In genomic region chr17:80270104-80270503, GRCh38 we compare ENCODE assay signal across 1 cellular context.
TF ChIP-seq lines count a peak whose summit lies in the region.

No MANE protein-coding gene starts in this region.

TF ChIP-seq in HepG2, 621 proteins besides CTCF, POLR2A, EP300 and RAD21:
- no peak for TF ChIP-seq KLF16 (CRISPR knock-in tag; IDR thresholded peaks at IDR 0.05)
- TF ChIP-seq ZNF660 (CRISPR knock-in tag; IDR thresholded peaks at IDR 0.05; ENCODE audit: borderline replicate concordance, low read depth) = no peak
- no peak for TF ChIP-seq SMAD3 (CRISPR knock-in tag; IDR thresholded peaks at IDR 0.05)
- TF ChIP-seq UBTF (CRISPR knock-in tag; IDR thresholded peaks at IDR 0.05) = 0 out of 2 replicates have a peak, but pooled peaks have one; percentile 3
- peak; percentile 82 for TF ChIP-seq AGO2 (optimal IDR thresholded peaks at IDR 0.05; ENCODE audit: low read depth, low read length)
- TF ChIP-seq NFE2L1 (CRISPR knock-in tag; IDR thresholded peaks at IDR 0.05; ENCODE audit: borderline replicate concordance) = no peak
- no peak for TF ChIP-seq IRX3 (CRISPR knock-in tag; IDR thresholded peaks at IDR 0.05; ENCODE audit: borderline replicate concordance, low read depth)
- no peak for TF ChIP-seq HOXA5 (CRISPR knock-in tag; IDR thresholded peaks at IDR 0.05)
- TF ChIP-seq AKAP8 (CRISPR knock-in tag; IDR thresholded peaks at IDR 0.05) = no peak
- TF ChIP-seq PAF1 (CRISPR knock-in tag; IDR thresholded peaks at IDR 0.05) = 0 out of 2 replicates have a peak, but pooled peaks have one; percentile 36
- no peak for TF ChIP-seq ZNF136 (CRISPR knock-in tag; IDR thresholded peaks at IDR 0.05; ENCODE audit: low read depth)
- TF ChIP-seq ZNF10 (CRISPR knock-in tag; IDR thresholded peaks at IDR 0.05; ENCODE audit: borderline replicate concordance, low read depth) = no peak
- no peak for TF ChIP-seq NFATC3 (CRISPR knock-in tag; IDR thresholded peaks at IDR 0.05)
- TF ChIP-seq, protein P1, sequence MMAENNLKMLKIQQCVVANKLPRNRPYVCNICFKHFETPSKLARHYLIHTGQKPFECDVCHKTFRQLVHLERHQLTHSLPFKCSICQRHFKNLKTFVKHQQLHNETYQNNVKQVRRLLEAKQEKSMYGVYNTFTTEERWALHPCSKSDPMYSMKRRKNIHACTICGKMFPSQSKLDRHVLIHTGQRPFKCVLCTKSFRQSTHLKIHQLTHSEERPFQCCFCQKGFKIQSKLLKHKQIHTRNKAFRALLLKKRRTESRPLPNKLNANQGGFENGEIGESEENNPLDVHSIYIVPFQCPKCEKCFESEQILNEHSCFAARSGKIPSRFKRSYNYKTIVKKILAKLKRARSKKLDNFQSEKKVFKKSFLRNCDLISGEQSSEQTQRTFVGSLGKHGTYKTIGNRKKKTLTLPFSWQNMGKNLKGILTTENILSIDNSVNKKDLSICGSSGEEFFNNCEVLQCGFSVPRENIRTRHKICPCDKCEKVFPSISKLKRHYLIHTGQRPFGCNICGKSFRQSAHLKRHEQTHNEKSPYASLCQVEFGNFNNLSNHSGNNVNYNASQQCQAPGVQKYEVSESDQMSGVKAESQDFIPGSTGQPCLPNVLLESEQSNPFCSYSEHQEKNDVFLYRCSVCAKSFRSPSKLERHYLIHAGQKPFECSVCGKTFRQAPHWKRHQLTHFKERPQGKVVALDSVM (CRISPR knock-in tag; IDR thresholded peaks at IDR 0.05) = peak; percentile 57
- no peak for TF ChIP-seq MAF1 (CRISPR knock-in tag; IDR thresholded peaks at IDR 0.05; ENCODE audit: borderline replicate concordance)
- TF ChIP-seq MAFK (conservative IDR thresholded peaks at IDR 0.05 in 1 of 2, IDR thresholded peaks at IDR 0.05 in 1 of 2; ENCODE audit: low read length in 2 of 2) = 0 out of 4 replicates have a peak, but pooled peaks of 1 of the 2 experiments have one; percentile 2
- no peak for TF ChIP-seq SNRNP70 (IDR thresholded peaks at IDR 0.05; ENCODE audit: low read depth, low read length)
- no peak for TF ChIP-seq NCOA2 (CRISPR knock-in tag; IDR thresholded peaks at IDR 0.05)
- TF ChIP-seq RFX1 (IDR thresholded peaks at IDR 0.05) = no peak
TF ChIP-seq in HepG2: peak in this region for 5.
